Comparison of ENCODE assay signal across 6 cellular contexts in genomic region chr6:116289876-116290275, GRCh38.
"Had no signal": no experiment of that assay in that cellular context is flagged by ENCODE, and none has a peak within 500 bp of the region (broad histone marks: within the 10 kb centered on the region; RNA-seq: fewer than 3 reads in every experiment).

No MANE protein-coding gene starts in this region.

- DNase-seq: GDM1, GF-D8 had no signal

- FAIRE-seq: GM12878, GM12891, GM12892, GM18507 had no signal

- H3K4me3 ChIP-seq: GM12878 had no signal
